8 cellular contexts compared by ENCODE assay signal in the genomic region with DNA sequence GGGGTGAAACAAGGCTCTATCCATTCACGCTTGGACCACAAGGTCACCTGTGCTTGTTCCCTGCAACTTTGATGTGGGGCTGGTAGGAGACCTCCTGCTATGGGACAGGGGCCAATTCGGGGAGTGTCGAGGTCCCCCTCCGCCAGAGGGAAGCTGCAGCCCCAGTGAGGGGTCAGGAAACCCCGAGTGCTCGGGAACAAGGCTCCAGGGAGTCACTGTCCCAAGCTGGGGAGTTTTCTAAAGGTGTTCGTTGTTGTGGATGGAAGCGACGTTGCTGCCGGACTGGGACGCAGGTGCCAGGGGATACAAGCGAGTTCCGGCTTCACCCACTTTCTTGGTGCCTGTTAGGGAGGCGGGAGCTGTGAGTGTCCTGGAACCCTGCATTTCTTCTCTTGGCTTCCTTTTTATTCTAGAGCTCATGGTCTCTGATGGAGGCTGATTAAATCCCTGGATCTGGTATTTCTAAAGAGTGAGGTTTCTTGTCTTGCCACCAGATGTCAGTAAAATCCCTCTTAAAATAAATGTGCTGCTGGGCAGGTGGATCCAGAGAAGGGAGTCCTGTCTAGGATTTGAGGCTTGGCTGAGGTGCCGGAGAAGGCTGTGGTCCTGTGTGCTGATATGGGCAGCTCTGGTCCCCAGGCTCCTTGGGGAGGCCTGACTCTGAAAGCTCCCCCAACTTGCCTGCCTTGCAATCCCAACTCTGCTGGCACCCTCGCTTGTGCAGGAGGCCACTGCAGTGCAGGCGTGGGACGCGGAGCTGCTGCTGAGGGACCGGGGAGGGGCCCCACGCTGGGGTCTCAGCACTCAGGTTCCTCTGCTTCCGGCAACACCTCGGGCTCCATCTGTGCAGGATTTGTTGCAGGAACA.
DNase-seq lines count a peak whose midpoint lies in the region; ATAC-seq, FAIRE-seq and TF ChIP-seq lines count a peak whose summit lies in the region.

No MANE protein-coding gene starts in this region.

- POLR2A ChIA-PET in AG04449 (lab: Yijun Ruan, JAX) = no interaction called here

- H3K4me2 ChIP-seq in GM23338 = no peak overlapping the region

- no peaks in the 10 kb centered on the region for H3K36me3 Mint-ChIP-seq in GM23338 (ENCODE audit: low read depth)

- no peaks in the 10 kb centered on the region for H3F3A ChIP-seq in GM23338 (replicated peaks; ENCODE audit: low read depth)

- ATAC-seq in GM23338 (peak; percentile 92), upper lobe of left lung (ENCODE audit: low FRiP score in 2 of 2) (peak in 1 of 2 donors; percentile 24), GM19455 (IDR thresholded peaks at IDR 0.05; ENCODE audit: unreplicated experiment) (no peak)

- no peak overlapping the region for H3K4me3 ChIP-seq in AG04449 (ENCODE audit: low read depth, low read length)
- no peak overlapping the region for H3K4me3 ChIP-seq in GM23338
- no peak overlapping the region for H3K4me3 ChIP-seq in upper lobe of left lung

- H3K4me1 ChIP-seq in GM23338 (ENCODE audit: insufficient read depth) = no peaks in the 10 kb centered on the region
- no peaks in the 10 kb centered on the region for H3K4me1 ChIP-seq in upper lobe of left lung

- no peak for TF ChIP-seq POLR2A in upper lobe of left lung (IDR thresholded peaks at IDR 0.05)

- DNase-seq in AG04449 (ENCODE audit: low read depth, low spot score) (peak; percentile 7), GM23338 (ENCODE audit: low spot score) (peak; percentile 84), NCI-H2196 treated with DMSO at 0.1 percent for 48 hours (lab: John Stamatoyannopoulos, UW; ENCODE audit: unreplicated experiment) (peak; percentile 14), T47D (ENCODE audit: low read depth in 1 of 2, low spot score in 1 of 2) (peak; percentile 71 to 72), upper lobe of left lung (peak in 1 of 2 donors; percentile 53)
- no peak for DNase-seq in activated naive CD4-positive, alpha-beta T cell treated with anti-CD3 and anti-CD28 coated beads, Interleukin-2, amount 50 U/mL, for 16 hours

- 64 to 74% methylated on average over 23 of the region's 23 CpGs for WGBS in upper lobe of left lung, 2 donors

- H4K20me1 ChIP-seq in GM23338 (replicated peaks; ENCODE audit: insufficient read depth) = no peaks in the 10 kb centered on the region

- H3K36me3 ChIP-seq in GM23338 (ENCODE audit: insufficient read depth) (no peaks in the 10 kb centered on the region), upper lobe of left lung (no peaks in the 10 kb centered on the region)

- H3K4me1 Mint-ChIP-seq in GM23338 = no peaks in the 10 kb centered on the region; the same call in 2 of the 3 replicates

- H3K9me3 ChIP-seq in upper lobe of left lung = no peaks in the 10 kb centered on the region

- H3K27ac ChIP-seq in GM23338 (ENCODE audit: low read depth) = no peak overlapping the region
- no peak overlapping the region for H3K27ac ChIP-seq in upper lobe of left lung

- CTCF ChIA-PET in AG04449 (lab: Yijun Ruan, JAX) = interaction anchor here (0.6 to 3.8 kb wide), 25 partner anchors 8 to 1556 kb away, joined by 3 to 132 read pairs (median 4); no protein-coding TSS in a partner anchor

- no peaks in the 10 kb centered on the region for H3K9me2 ChIP-seq in GM23338 (ENCODE audit: insufficient read depth)

- TF ChIP-seq CTCF in AG04449 (IDR thresholded peaks at IDR 0.05; ENCODE audit: insufficient read depth, low read length, missing control alignments) (peak; percentile 35), GM23338 (conservative IDR thresholded peaks at IDR 0.05; ENCODE audit: low read depth in 2 of 2) (peak; percentile 71 to 79), upper lobe of left lung (IDR thresholded peaks at IDR 0.05) (peak in 4 of 6 experiments; percentile 24 to 56 (median 42))

- TF ChIP-seq EP300 in upper lobe of left lung (IDR thresholded peaks at IDR 0.05) = no peak

- H3K27me3 Mint-ChIP-seq in GM23338 (ENCODE audit: insufficient read depth, low read depth, poor library complexity) = peaks cover 16% of the 10 kb centered on the region

- no peaks in the 10 kb centered on the region for H3K9me3 Mint-ChIP-seq in GM23338

- H3K27ac Mint-ChIP-seq in GM23338 = no peak overlapping the region

- H3K4me3 Mint-ChIP-seq in GM23338 = no peak overlapping the region

- no peaks in the 10 kb centered on the region for H3K27me3 ChIP-seq in GM23338 (ENCODE audit: insufficient read depth)
- H3K27me3 ChIP-seq in upper lobe of left lung = no peaks in the 10 kb centered on the region

- H3K79me2 ChIP-seq in GM23338 (replicated peaks; ENCODE audit: insufficient read depth) = no peaks in the 10 kb centered on the region

- in situ Hi-C loops in T47D (cut with HindIII; ENCODE audit: low pct_unique_long_range_greater_than_20kb, low sequenced_read_pairs) = no loop called here

- FAIRE-seq in islet of Langerhans (lab: Jason Lieb, UNC) = peak; percentile 93

- no peak overlapping the region for H2AFZ ChIP-seq in GM23338

TF ChIP-seq in GM23338, 12 proteins besides CTCF, POLR2A, EP300 and RAD21 (continues in another document):
- TF ChIP-seq POLR2AphosphoS5 (IDR thresholded peaks at IDR 0.05; ENCODE audit: low read depth) (no peak), NANOG (IDR thresholded peaks at IDR 0.05; ENCODE audit: borderline replicate concordance) (no peak), ZNF114 (CRISPR knock-in tag; IDR thresholded peaks at IDR 0.05) (no peak), CREB1 (CRISPR knock-in tag; IDR thresholded peaks at IDR 0.05; ENCODE audit: low read depth) (no peak), EZH2phosphoT487 (IDR thresholded peaks at IDR 0.05; ENCODE audit: unreplicated experiment) (no peak), ZNF331 (CRISPR knock-in tag; IDR thresholded peaks at IDR 0.05; ENCODE audit: low read depth) (no peak), JUNB (IDR thresholded peaks at IDR 0.05; ENCODE audit: unreplicated experiment) (no peak), STAT1 (IDR thresholded peaks at IDR 0.05; ENCODE audit: unreplicated experiment) (no peak), EZH2 (IDR thresholded peaks at IDR 0.05; ENCODE audit: low read depth, unreplicated experiment) (no peak)
- TF ChIP-seq, protein P1, sequence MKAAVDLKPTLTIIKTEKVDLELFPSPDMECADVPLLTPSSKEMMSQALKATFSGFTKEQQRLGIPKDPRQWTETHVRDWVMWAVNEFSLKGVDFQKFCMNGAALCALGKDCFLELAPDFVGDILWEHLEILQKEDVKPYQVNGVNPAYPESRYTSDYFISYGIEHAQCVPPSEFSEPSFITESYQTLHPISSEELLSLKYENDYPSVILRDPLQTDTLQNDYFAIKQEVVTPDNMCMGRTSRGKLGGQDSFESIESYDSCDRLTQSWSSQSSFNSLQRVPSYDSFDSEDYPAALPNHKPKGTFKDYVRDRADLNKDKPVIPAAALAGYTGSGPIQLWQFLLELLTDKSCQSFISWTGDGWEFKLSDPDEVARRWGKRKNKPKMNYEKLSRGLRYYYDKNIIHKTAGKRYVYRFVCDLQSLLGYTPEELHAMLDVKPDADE (IDR thresholded peaks at IDR 0.05) = no peak
- TF ChIP-seq, protein P2, sequence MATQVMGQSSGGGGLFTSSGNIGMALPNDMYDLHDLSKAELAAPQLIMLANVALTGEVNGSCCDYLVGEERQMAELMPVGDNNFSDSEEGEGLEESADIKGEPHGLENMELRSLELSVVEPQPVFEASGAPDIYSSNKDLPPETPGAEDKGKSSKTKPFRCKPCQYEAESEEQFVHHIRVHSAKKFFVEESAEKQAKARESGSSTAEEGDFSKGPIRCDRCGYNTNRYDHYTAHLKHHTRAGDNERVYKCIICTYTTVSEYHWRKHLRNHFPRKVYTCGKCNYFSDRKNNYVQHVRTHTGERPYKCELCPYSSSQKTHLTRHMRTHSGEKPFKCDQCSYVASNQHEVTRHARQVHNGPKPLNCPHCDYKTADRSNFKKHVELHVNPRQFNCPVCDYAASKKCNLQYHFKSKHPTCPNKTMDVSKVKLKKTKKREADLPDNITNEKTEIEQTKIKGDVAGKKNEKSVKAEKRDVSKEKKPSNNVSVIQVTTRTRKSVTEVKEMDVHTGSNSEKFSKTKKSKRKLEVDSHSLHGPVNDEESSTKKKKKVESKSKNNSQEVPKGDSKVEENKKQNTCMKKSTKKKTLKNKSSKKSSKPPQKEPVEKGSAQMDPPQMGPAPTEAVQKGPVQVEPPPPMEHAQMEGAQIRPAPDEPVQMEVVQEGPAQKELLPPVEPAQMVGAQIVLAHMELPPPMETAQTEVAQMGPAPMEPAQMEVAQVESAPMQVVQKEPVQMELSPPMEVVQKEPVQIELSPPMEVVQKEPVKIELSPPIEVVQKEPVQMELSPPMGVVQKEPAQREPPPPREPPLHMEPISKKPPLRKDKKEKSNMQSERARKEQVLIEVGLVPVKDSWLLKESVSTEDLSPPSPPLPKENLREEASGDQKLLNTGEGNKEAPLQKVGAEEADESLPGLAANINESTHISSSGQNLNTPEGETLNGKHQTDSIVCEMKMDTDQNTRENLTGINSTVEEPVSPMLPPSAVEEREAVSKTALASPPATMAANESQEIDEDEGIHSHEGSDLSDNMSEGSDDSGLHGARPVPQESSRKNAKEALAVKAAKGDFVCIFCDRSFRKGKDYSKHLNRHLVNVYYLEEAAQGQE (IDR thresholded peaks at IDR 0.05; ENCODE audit: unreplicated experiment) = no peak
